In the genomic region with DNA sequence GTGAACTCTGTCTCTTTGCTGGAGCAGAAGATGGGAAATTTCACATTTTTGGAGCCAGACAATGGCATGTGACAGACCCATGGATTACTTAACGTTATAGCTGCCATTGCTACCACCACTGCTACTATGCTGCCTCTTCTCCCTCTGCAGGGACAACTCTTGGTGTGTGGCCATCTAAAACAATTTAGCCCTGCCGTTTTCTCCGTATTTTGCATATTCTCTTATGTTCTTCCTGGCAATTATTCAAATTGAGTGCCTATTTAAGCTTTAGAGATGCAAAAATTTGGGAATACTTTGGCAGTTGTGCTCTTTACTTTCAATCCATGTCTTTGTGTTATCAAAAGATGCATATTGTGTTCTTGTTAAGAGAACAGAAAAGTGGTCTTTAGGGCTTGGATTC, we compare ENCODE assay signal across 26 cellular contexts. TPM values are rescaled to one million over a fixed set of nuclear protein-coding genes. Genes with fewer than 3 reads are reported as not detected.
DNase-seq lines count a peak whose midpoint lies in the region; ATAC-seq, FAIRE-seq and TF ChIP-seq lines count a peak whose summit lies in the region.
"Had no signal": no experiment of that assay in that cellular context is flagged by ENCODE, and none has a peak within 500 bp of the region (broad histone marks: within the 10 kb centered on the region; RNA-seq: fewer than 3 reads in every experiment).

No MANE protein-coding gene starts in this region.

- peak overlapping the region; percentile 31; the same call in 1 of the 2 replicates for H3K4me2 ChIP-seq in MM.1S (ENCODE audit: low read depth, low read length)
- peak overlapping the region; percentile 24 to 51 for H3K4me2 ChIP-seq in H1 (ENCODE audit: insufficient read depth in 1 of 2, low read depth in 2 of 2, low read length in 2 of 2)
- no peak overlapping the region for H3K4me2 ChIP-seq in PC-3 (ENCODE audit: low read length)

- H2BK15ac ChIP-seq in H1 (ENCODE audit: low read length): no peak overlapping the region

- H3K9ac ChIP-seq in MM.1S (ENCODE audit: low read length) (no peak overlapping the region), H1 (replicated peaks in 1 of 4; ENCODE audit: extremely low read depth in 1 of 4, low read depth in 3 of 4, low read length in 3 of 4) (no peak overlapping the region), PC-3 (ENCODE audit: low read length) (no peak overlapping the region)

- H3K18ac ChIP-seq in H1 (ENCODE audit: extremely low read depth, low read length): peak overlapping the region; percentile 52; the same call in 1 of the 2 replicates

- no peak overlapping the region for H3K4ac ChIP-seq in H1 (replicated peaks; ENCODE audit: insufficient read length, low read depth, low read length)

- H3K79me1 ChIP-seq in H1 (ENCODE audit: low read depth, low read length): no peaks in the 10 kb centered on the region

- H3K27ac ChIP-seq in MM.1S (ENCODE audit: low read length) (no peak overlapping the region), H1 (ENCODE audit: low read depth, low read length) (no peak overlapping the region), PC-3 (ENCODE audit: low read length) (no peak overlapping the region)
- H3K27ac ChIP-seq: Peyer's patch, SK-N-MC had no signal

- H2BK120ac ChIP-seq in H1 (replicated peaks; ENCODE audit: low read depth, low read length): peak overlapping the region; percentile 69

- TF ChIP-seq CTCF in MM.1S (IDR thresholded peaks at IDR 0.05; ENCODE audit: low read length): no peak
- no peak for TF ChIP-seq CTCF in H1 (IDR thresholded peaks at IDR 0.05; ENCODE audit: control extremely low read depth in 1 of 3, insufficient read depth in 1 of 3, low read depth in 1 of 3, low read length in 3 of 3)
- no peak for TF ChIP-seq CTCF in PC-3 (conservative IDR thresholded peaks at IDR 0.05; ENCODE audit: low read depth, low read length)

- DNase-seq in H7: peak; percentile 31
- DNase-seq in MM.1S: no peak
- DNase-seq in H1 (ENCODE audit: low read depth in 1 of 2, low spot score in 2 of 2): peak in 1 of 2 experiments; percentile 67
- peak; percentile 18 for DNase-seq in iPS-NIHi11 (ENCODE audit: low spot score)
- no peak for DNase-seq in PC-3
- DNase-seq in GF-D8 (lab: John Stamatoyannopoulos, UW): no peak
- DNase-seq in erythroblast (lab: John Stamatoyannopoulos, UW): no peak
- DNase-seq in activated CD4-positive, alpha-beta T cell treated with anti-CD3 and anti-CD28 coated beads, Interleukin-2, amount 50 U/mL, for 4 hours: no peak
- DNase-seq: 8988T, ACHN, Calu3, DMS79 treated with DMSO at 0.1 percent for 48 hours, IMR-90, KG1, MG63, NCI-H1417, NCI-H1694, NCI-H2029 treated with DMSO at 0.1 percent for 48 hours, NCI-H446 treated with DMSO at 0.1 percent for 48 hours, NCI-H69, Peyer's patch, SIG-M5 had no signal

- no peaks in the 10 kb centered on the region for H3K36me3 ChIP-seq in H7 (replicated peaks; ENCODE audit: control insufficient read depth, insufficient read depth, low read length)
- no peaks in the 10 kb centered on the region for H3K36me3 ChIP-seq in MM.1S (replicated peaks; ENCODE audit: insufficient read depth, low read length)
- no peaks in the 10 kb centered on the region; a peak in 1 of 8 replicates for H3K36me3 ChIP-seq in H1 (ENCODE audit: control insufficient read depth in 2 of 4, insufficient read depth in 4 of 4, low read length in 3 of 4)
- H3K36me3 ChIP-seq in PC-3 (ENCODE audit: low read depth, low read length): no peaks in the 10 kb centered on the region
- H3K36me3 ChIP-seq: MG63, Peyer's patch had no signal

- H3K9me3 ChIP-seq in MM.1S (replicated peaks; ENCODE audit: insufficient read depth, low read length) (no peaks in the 10 kb centered on the region), H1 (ENCODE audit: insufficient read depth in 2 of 2, low read depth in 1 of 2, low read length in 1 of 2) (peaks cover 0 to 4% of the 10 kb centered on the region in 2 experiments; a peak in 2 of 4 replicates), PC-3 (ENCODE audit: low read length) (no peaks in the 10 kb centered on the region)
- H3K9me3 ChIP-seq: MG63, Peyer's patch had no signal

- POLR2A ChIA-PET in H1 (lab: Charles Lee; ENCODE audit: partially characterized antibody) (interaction anchor here (1.2 to 1.3 kb wide), 2 partner anchors 8 to 18 kb away, joined by 3 read pairs; partner anchors contain the start of gene B3GALT1), PC-3 (lab: Charles Lee; ENCODE audit: unreplicated experiment) (no interaction called here)

- H2BK5ac ChIP-seq in H1 (ENCODE audit: low read depth, low read length): peak overlapping the region; percentile 84; the same call in 1 of the 2 replicates

- TF ChIP-seq EP300 in H1 (IDR thresholded peaks at IDR 0.05; ENCODE audit: borderline replicate concordance in 1 of 2, low read depth in 2 of 2, low read length in 2 of 2): no peak

- intact Hi-C loops in PC-3 (cut with micrococcal nuclease): no loop called here

- no peak for TF ChIP-seq RAD21 in H1 (IDR thresholded peaks at IDR 0.05 in 1 of 2, conservative IDR thresholded peaks at IDR 0.05 in 1 of 2; ENCODE audit: low read depth in 2 of 2, low read length in 2 of 2)

- CTCF ChIA-PET in H1 (lab: Charles Lee; ENCODE audit: partially characterized antibody): interaction anchor here (1.1 to 2.2 kb wide), 2 partner anchors 11 to 17 kb away, joined by 3 to 8 read pairs; no protein-coding TSS in a partner anchor
- CTCF ChIA-PET in PC-3 (lab: Charles Lee): no interaction called here

- H3K4me1 ChIP-seq in MM.1S (ENCODE audit: low read length) (0 out of 2 replicates have a peak, but pooled peaks cover 5% of the 10 kb centered on the region), H1 (replicated peaks in 1 of 4; ENCODE audit: control insufficient read depth in 3 of 4, insufficient read depth in 4 of 4, low read length in 3 of 4) (peaks cover 0 to 17% (median 5%) of the 10 kb centered on the region in 4 experiments; a peak in 5 of 7 replicates), PC-3 (ENCODE audit: insufficient read depth, low read length) (no peaks in the 10 kb centered on the region)
- H3K4me1 ChIP-seq: Peyer's patch had no signal

- H2BK20ac ChIP-seq in H1 (ENCODE audit: low read length): peak overlapping the region; percentile 74; the same call in 1 of the 2 replicates

- H3K56ac ChIP-seq in H1 (replicated peaks; ENCODE audit: insufficient read length, low read depth, low read length): peak overlapping the region; percentile 5

- H3F3A ChIP-seq in MM.1S (ENCODE audit: insufficient read depth, low read length) (no peaks in the 10 kb centered on the region), PC-3 (ENCODE audit: low read length, unreplicated experiment) (no peaks in the 10 kb centered on the region)

- no peak overlapping the region for H3K23ac ChIP-seq in H1 (ENCODE audit: insufficient read length)

- no peak overlapping the region for H4K8ac ChIP-seq in H1 (ENCODE audit: extremely low read depth, insufficient read depth, low read length)

- H3K9me2 ChIP-seq in MM.1S (replicated peaks; ENCODE audit: insufficient read depth, low read length) (no peaks in the 10 kb centered on the region), PC-3 (replicated peaks; ENCODE audit: low read length) (no peaks in the 10 kb centered on the region)

- no peak overlapping the region for H2AK5ac ChIP-seq in H1 (ENCODE audit: low read depth, low read length)

- FAIRE-seq in H1 (lab: Jason Lieb, UNC): peak; percentile 69
- FAIRE-seq: GM12892, GM19239 had no signal

- peak in 1 of 2 experiments; percentile 42; a peak in 1 of 3 replicates for TF ChIP-seq POLR2A in H1 (IDR thresholded peaks at IDR 0.05; ENCODE audit: control extremely low read depth in 1 of 2, low read depth in 2 of 2, low read length in 2 of 2)
- TF ChIP-seq POLR2A in erythroblast (IDR thresholded peaks at IDR 0.05; ENCODE audit: low read length): no peak

- WGBS in H1 (ENCODE audit: extremely low coverage in 1 of 2, insufficient coverage in 1 of 2, insufficient read length in 1 of 2, insufficient replicate concordance in 2 of 2, low coverage in 1 of 2, low lambda C conversion rate in 2 of 2, missing lambda C conversion rate in 1 of 2), 2 experiments: 0% methylated on average over 3 of the region's 3 CpGs; no CpG with 5 or more reads in 1 of the 2 experiments

- no peak overlapping the region for H2BK12ac ChIP-seq in H1 (ENCODE audit: low read depth, low read length)

- no peaks in the 10 kb centered on the region for H4K20me1 ChIP-seq in MM.1S (ENCODE audit: insufficient read depth, low read length)
- no peaks in the 10 kb centered on the region for H4K20me1 ChIP-seq in H1 (replicated peaks in 1 of 2; ENCODE audit: control insufficient read depth in 1 of 2, insufficient read depth in 2 of 2, low read length in 2 of 2)
- no peaks in the 10 kb centered on the region for H4K20me1 ChIP-seq in PC-3 (ENCODE audit: low read length)

- no peak for ATAC-seq in PC-3

- BruUV-seq in PC-3 (replicated peaks; lab: Mats Ljungman, UMichigan): no TSS peak

- H4K5ac ChIP-seq in H1 (ENCODE audit: insufficient read length, low read depth, low read length): peak overlapping the region; percentile 72

- no peaks in the 10 kb centered on the region for H3K23me2 ChIP-seq in H1 (ENCODE audit: low read depth, low read length)

- H2AFZ ChIP-seq in MM.1S (ENCODE audit: low read length) (no peak overlapping the region), H1 (ENCODE audit: low read length) (no peak overlapping the region), PC-3 (ENCODE audit: low read length) (no peak overlapping the region)

- no peaks in the 10 kb centered on the region for H3K79me2 ChIP-seq in MM.1S (ENCODE audit: low read length)
- no peaks in the 10 kb centered on the region for H3K79me2 ChIP-seq in H1 (ENCODE audit: control insufficient read depth in 1 of 2, insufficient read depth in 2 of 2, low read length in 2 of 2)
- no peaks in the 10 kb centered on the region for H3K79me2 ChIP-seq in PC-3 (ENCODE audit: low read length)

- H4K91ac ChIP-seq in H1 (replicated peaks; ENCODE audit: insufficient read length, low read length): no peak overlapping the region

- H3K14ac ChIP-seq in H1 (ENCODE audit: insufficient read length): no peak overlapping the region

- H3K4me3 ChIP-seq in H7 (ENCODE audit: insufficient read depth, low read depth, low read length): no peak overlapping the region
- no peak overlapping the region for H3K4me3 ChIP-seq in MM.1S (ENCODE audit: low read length)
- peak overlapping the region in 1 of 4 experiments; percentile 6; a peak in 1 of 8 replicates for H3K4me3 ChIP-seq in H1 (ENCODE audit: extremely low read depth in 1 of 4, insufficient read depth in 2 of 4, low read depth in 3 of 4, low read length in 4 of 4)
- no peak overlapping the region for H3K4me3 ChIP-seq in PC-3 (ENCODE audit: low read length)
- H3K4me3 ChIP-seq: MG63, Peyer's patch, SK-N-MC had no signal

- H3K27me3 ChIP-seq in H7 (ENCODE audit: control insufficient read depth, insufficient read depth, low read length) (no peaks in the 10 kb centered on the region), MM.1S (replicated peaks; ENCODE audit: insufficient read depth, low read length) (no peaks in the 10 kb centered on the region), H1 (replicated peaks in 1 of 4; ENCODE audit: control insufficient read depth in 3 of 4, extremely low read depth in 1 of 4, insufficient read depth in 3 of 4, low read length in 3 of 4) (no peaks in the 10 kb centered on the region), PC-3 (ENCODE audit: low read length) (0 out of 2 replicates have a peak, but pooled peaks cover 8% of the 10 kb centered on the region)
- H3K27me3 ChIP-seq: MG63, Peyer's patch had no signal

RNA-seq across cellular contexts. Expression of gene B3GALT1, which starts 17.7 kb away (rescaled TPM):
- 20.8 and 26.0 TPM in 2 replicates for total RNA-seq in H7 (2014; rRNA removed; shearing (Covaris generic))
- total RNA-seq in H1 (2021; fragmentation: NEBNext Ultra II Directional; extraction: Animal tissue kit (Norgen Biotek cat#: 25700)): 27.4 and 29.5 TPM in 2 replicates
- 5.4 and 8.7 TPM in 2 replicates for polyA plus RNA-seq in H1 (2011; rRNA removed)
- polyA plus RNA-seq in H1 (2011; cell fraction: cytosol; rRNA removed): 6.5 TPM
- 6.7 TPM for polyA plus RNA-seq in H1 (2011; cell fraction: nucleus; rRNA removed)
- 6.4 to 12.7 TPM (median 8.5 TPM) in 4 replicates for polyA plus RNA-seq in H1 (2012, experiment 1 of 2)
- 0.97 TPM for polyA plus RNA-seq in H1 (2012, experiment 2 of 2)
- 19.9 TPM for polyA plus RNA-seq in H1 (2013, experiment 1 of 2)
- polyA plus RNA-seq in H1 (2013, experiment 2 of 2): 22.3 TPM
- polyA minus RNA-seq in H1 (2011; rRNA and poly(A)+ RNA removed): 34.7 and 43.2 TPM in 2 replicates
- 16.7 TPM for polyA minus RNA-seq in H1 (2011; cell fraction: cytosol; rRNA and poly(A)+ RNA removed)
- 32.1 TPM for polyA minus RNA-seq in H1 (2011; cell fraction: nucleus; rRNA and poly(A)+ RNA removed)
- total RNA-seq in PC-3 (2014; rRNA removed): 0.06 and 0.07 TPM in 2 replicates
- total RNA-seq: OCI-LY7 had no signal

Comparison
In these comparisons a context has a peak if more than half of its experiments do, and no peak if none do; other contexts are left out.
1. DNase-seq: peak in H7 (single experiment) and iPS-NIHi11 (single experiment); none in MM.1S (single experiment), PC-3 (single experiment), GF-D8 (single experiment), erythroblast (0 of 2) and activated CD4-positive, alpha-beta T cell treated with anti-CD3 and anti-CD28 coated beads, Interleukin-2, amount 50 U/mL, for 4 hours (0 of 2).
2. RNA of gene B3GALT1, which starts 17.7 kb away (total RNA-seq): 27.4 to 29.5 TPM in H1 and 20.8 to 26.0 TPM in H7; 0.06 to 0.07 TPM in PC-3; every median in the first group is over 10 times any median in the second.